ENCODE assay signal across 9 cellular contexts in genomic region chr1:156489935-156490293, GRCh38. TPM values are rescaled to one million over a fixed set of nuclear protein-coding genes. Genes with fewer than 3 reads are reported as not detected.
DNase-seq lines count a peak whose midpoint lies in the region; ATAC-seq, FAIRE-seq and TF ChIP-seq lines count a peak whose summit lies in the region.
"Had no signal": no experiment of that assay in that cellular context is flagged by ENCODE, and none has a peak within 500 bp of the region (broad histone marks: within the 10 kb centered on the region; RNA-seq: fewer than 3 reads in every experiment).

No MANE protein-coding gene starts in this region.

- H3K27me3 ChIP-seq in heart left ventricle (no peaks in the 10 kb centered on the region), K562 (ENCODE audit: control insufficient read depth in 2 of 2, insufficient read depth in 2 of 2, low read length in 2 of 2) (no peaks in the 10 kb centered on the region)
- no peaks in the 10 kb centered on the region for H3K27me3 ChIP-seq in naive thymus-derived CD4-positive, alpha-beta T cell (ENCODE audit: control insufficient read depth in 2 of 2, insufficient read depth in 2 of 2, low read length in 2 of 2)

- FAIRE-seq in K562 (lab: Jason Lieb, UNC) (no peak), GM12892 (lab: Jason Lieb, UNC) (no peak)

- WGBS in heart left ventricle, 4 donors, result 13 to 28% (median 24%) methylated on average over 7 of the region's 7 CpGs
- WGBS in K562 (ENCODE audit: insufficient coverage, low coverage, missing lambda C conversion rate), result 41% methylated on average over 2 of the region's 7 CpGs
- 27% methylated on average over 7 of the region's 7 CpGs for WGBS in urinary bladder

- ATAC-seq in heart left ventricle, result no peak
- ATAC-seq in K562, result no peak
- ATAC-seq in naive thymus-derived CD4-positive, alpha-beta T cell, result no peak
- ATAC-seq in HG02798 (IDR thresholded peaks at IDR 0.05; ENCODE audit: poor library complexity, unreplicated experiment), result no peak
- no peak for ATAC-seq in HG03139 (IDR thresholded peaks at IDR 0.05; ENCODE audit: unreplicated experiment)

- H3K9me3 ChIP-seq in heart left ventricle (no peaks in the 10 kb centered on the region), K562 (replicated peaks; ENCODE audit: control insufficient read depth, insufficient read depth, low read depth, low read length) (no peaks in the 10 kb centered on the region)
- no peaks in the 10 kb centered on the region for H3K9me3 ChIP-seq in naive thymus-derived CD4-positive, alpha-beta T cell (ENCODE audit: control insufficient read depth in 2 of 3, low read length in 3 of 3)

- H2AFZ ChIP-seq in K562 (ENCODE audit: low read depth, low read length), result no peak overlapping the region

- H3K4me3 Mint-ChIP-seq in naive thymus-derived CD4-positive, alpha-beta T cell, result peak overlapping the region; percentile 71 to 88 (median 80)

- peak overlapping the region; percentile 65 for H3K4me2 ChIP-seq in K562 (ENCODE audit: insufficient read depth, low read length)

- H3K4me3 ChIP-seq in heart left ventricle (peak overlapping the region in 10 of 12 donors; percentile 11 to 50 (median 38)), K562 (no peak overlapping the region), urinary bladder (ENCODE audit: low read depth, low read length) (no peak overlapping the region)
- H3K4me3 ChIP-seq in naive thymus-derived CD4-positive, alpha-beta T cell (ENCODE audit: low read length), result peak overlapping the region; percentile 26

- TF ChIP-seq EP300 in K562 (IDR thresholded peaks at IDR 0.05; ENCODE audit: low read length), result no peak

- H4K20me1 ChIP-seq in K562 (replicated peaks; ENCODE audit: control insufficient read depth, insufficient read depth, low read length), result peaks cover 44% of the 10 kb centered on the region

- H3K36me3 ChIP-seq in heart left ventricle (peaks cover 0 to 22% (median 5%) of the 10 kb centered on the region in 9 donors), K562 (ENCODE audit: control insufficient read depth, insufficient read depth, low read length) (peaks cover 5% of the 10 kb centered on the region; the same call in 2 of the 3 replicates), urinary bladder (ENCODE audit: insufficient read depth) (no peaks in the 10 kb centered on the region)
- H3K36me3 ChIP-seq in naive thymus-derived CD4-positive, alpha-beta T cell (ENCODE audit: control insufficient read depth in 2 of 3, insufficient read depth in 3 of 3, low read length in 3 of 3), result peaks cover 0 to 5% (median 1%) of the 10 kb centered on the region in 3 experiments

- TF ChIP-seq POLR2A in heart left ventricle (IDR thresholded peaks at IDR 0.05) (no peak), K562 (conservative IDR thresholded peaks at IDR 0.05) (no peak), GM12892 (IDR thresholded peaks at IDR 0.05; ENCODE audit: low read depth, low read length) (no peak)

- H3K79me2 ChIP-seq in K562 (ENCODE audit: control insufficient read depth, insufficient read depth, low read length), result peaks cover 83% of the 10 kb centered on the region

- no peak for TF ChIP-seq RAD21 in K562 (CRISPR knock-in tag; conservative IDR thresholded peaks at IDR 0.05 in 1 of 2, IDR thresholded peaks at IDR 0.05 in 1 of 2)

- H3K4me1 Mint-ChIP-seq in naive thymus-derived CD4-positive, alpha-beta T cell, result peaks cover 77 to 97% (median 90%) of the 10 kb centered on the region in 7 donors

- H3K27ac ChIP-seq in heart left ventricle (peak overlapping the region; percentile 81 to 100 (median 98)), K562 (ENCODE audit: extremely low read depth, low read depth, low read length) (no peak overlapping the region), urinary bladder (ENCODE audit: low read depth) (peak overlapping the region; percentile 65)
- peak overlapping the region; percentile 59 for H3K27ac ChIP-seq in naive thymus-derived CD4-positive, alpha-beta T cell (ENCODE audit: low read depth, low read length)

- H3K27ac Mint-ChIP-seq in naive thymus-derived CD4-positive, alpha-beta T cell, result peak overlapping the region; percentile 58 to 99 (median 94)

- peak overlapping the region; percentile 20 to 86; a peak in 2 of 4 replicates for H3K9ac ChIP-seq in K562 (ENCODE audit: insufficient read depth in 1 of 2, low read depth in 2 of 2, low read length in 2 of 2)

- BruUV-seq in K562 (replicated peaks; lab: Mats Ljungman, UMichigan), result no TSS peak

- H3K9me3 Mint-ChIP-seq in naive thymus-derived CD4-positive, alpha-beta T cell, result peaks cover 0 to 1% (median 0%) of the 10 kb centered on the region in 11 donors

- POLR2A ChIA-PET in K562 (lab: Yijun Ruan, JAX), result interaction anchor here (1.0 to 7.3 kb wide), 3 partner anchors 9 to 16 kb away, joined by 3 to 62 read pairs (median 4); partner anchors contain the start of gene MEF2D
- POLR2A ChIA-PET in naive thymus-derived CD4-positive, alpha-beta T cell (lab: Charles Lee), result interaction anchor here (0.8 to 16.2 kb wide), 4 partner anchors 10 to 35 kb away, joined by 3 to 256 read pairs (median 5); partner anchors contain the start of gene MEF2D

- no peaks in the 10 kb centered on the region for H3K27me3 Mint-ChIP-seq in naive thymus-derived CD4-positive, alpha-beta T cell

- CTCF ChIA-PET in K562 (lab: Yijun Ruan, JAX; ENCODE audit: low intra/inter-chr PET ratio), result no interaction called here
- CTCF ChIA-PET in naive thymus-derived CD4-positive, alpha-beta T cell (lab: Charles Lee), result interaction anchor here (0.6 to 4.8 kb wide), 5 partner anchors 7 to 500 kb away, joined by 3 to 22 read pairs (median 7); partner anchors contain the start of gene MEF2D

- TF ChIP-seq CTCF in heart left ventricle (IDR thresholded peaks at IDR 0.05) (no peak), K562 (IDR thresholded peaks at IDR 0.05 in 2 of 3, conservative IDR thresholded peaks at IDR 0.05 in 1 of 3; ENCODE audit: insufficient read depth in 2 of 3, low read depth in 1 of 3, low read length in 3 of 3) (no peak)

- DNase-seq in heart left ventricle (no peak), cardiac septum (ENCODE audit: low spot score) (no peak), K562 (ENCODE audit: extremely low read depth in 1 of 4, low spot score in 3 of 4) (no peak), GM12892 (ENCODE audit: insufficient read length) (no peak)
- no peak for DNase-seq in naive thymus-derived CD4-positive, alpha-beta T cell
- DNase-seq: NCI-H2029 treated with DMSO at 0.1 percent for 48 hours had no signal

- H3K4me1 ChIP-seq in heart left ventricle (peaks cover 48 to 100% (median 93%) of the 10 kb centered on the region in 12 donors), K562 (replicated peaks in 1 of 2; ENCODE audit: control insufficient read depth in 2 of 2, insufficient read depth in 2 of 2, low read length in 2 of 2) (peaks cover 60 to 66% of the 10 kb centered on the region in 2 experiments), urinary bladder (ENCODE audit: insufficient read depth) (peaks cover 4% of the 10 kb centered on the region)
- peaks cover 81 to 97% of the 10 kb centered on the region in 2 donors for H3K4me1 ChIP-seq in naive thymus-derived CD4-positive, alpha-beta T cell (ENCODE audit: control insufficient read depth in 2 of 2, insufficient read depth in 2 of 2, low read length in 2 of 2)

- in situ Hi-C loops in K562 (cut with MboI), result no loop called here

- H3K36me3 Mint-ChIP-seq in naive thymus-derived CD4-positive, alpha-beta T cell, result peaks cover under 1 to 8% (median 5%) of the 10 kb centered on the region in 5 donors

- intact Hi-C loops in heart left ventricle (cut with DNase I) (loop anchor here in 1 of 10 donors (10.0 kb wide), 1 partner anchor 115 kb away; the partner anchor contains the start of gene GPATCH4), cardiac septum (cut with DNase I) (no loop called here), K562 (cut with micrococcal nuclease) (loop anchor here (1.0 to 10.0 kb wide), 2 partner anchors 10 to 55 kb away; partner anchors contain the start of gene MEF2D)
- intact Hi-C loops in naive thymus-derived CD4-positive, alpha-beta T cell (cut with micrococcal nuclease), result loop anchor here (5.0 kb wide), 2 partner anchors 32 to 47 kb away; no protein-coding TSS in a partner anchor

- H3K9me1 ChIP-seq in K562 (ENCODE audit: control insufficient read depth, insufficient read depth, low read length), result peaks cover 21% of the 10 kb centered on the region

TF ChIP-seq in K562, 482 proteins besides CTCF, POLR2A, EP300 and RAD21 (continues in another document):
- no peak for TF ChIP-seq ARHGAP35 (IDR thresholded peaks at IDR 0.05; ENCODE audit: partially characterized antibody)

RNA-seq across cellular contexts. Expression of gene MEF2D, which starts 10.7 kb away (rescaled TPM):
- total RNA-seq in heart left ventricle, result 100 to 1,000 TPM in 3 of 9 donors, 10 to 100 TPM in 6; 75.0 to 203 (median 93.2) TPM
- 10 to 100 TPM; 40.5 to 68.8 TPM for polyA plus RNA-seq in heart left ventricle
- total RNA-seq in cardiac septum, result 93.1 TPM
- 11.7 and 23.2 TPM in 2 replicates for total RNA-seq in K562 (2011; cell fraction: chromatin; rRNA removed; ENCODE audit: low replicate concordance)
- total RNA-seq in K562 (2011; cell fraction: nucleolus; rRNA removed), result 10.0 and 13.7 TPM in 2 replicates
- total RNA-seq in K562 (2011; cell fraction: nucleoplasm; rRNA removed), result 14.1 and 18.8 TPM in 2 replicates
- 5.4 and 6.5 TPM in 2 replicates for total RNA-seq in K562 (2014; rRNA removed)
- total RNA-seq in K562 (2014; rRNA removed; fragmentation: Illumina TruSeq; extraction: Trizol), result 1.3 and 1.7 TPM in 2 replicates
- total RNA-seq in K562 (2015; rRNA removed; fragmentation: Illumina TruSeq; extraction: Trizol), result 2.6 and 2.7 TPM in 2 replicates
- total RNA-seq in K562 (2021), result 13.8 and 19.5 TPM in 2 replicates
- polyA plus RNA-seq in K562 (2011; rRNA removed), result 2.2 and 4.6 TPM in 2 replicates
- polyA plus RNA-seq in K562 (2011; cell fraction: cytosol; rRNA removed), result 3.8 and 6.0 TPM in 2 replicates
- 8.5 and 14.0 TPM in 2 replicates for polyA plus RNA-seq in K562 (2011; cell fraction: nucleus; rRNA removed)
- polyA plus RNA-seq in K562 (2012), result 8.7 and 11.3 TPM in 2 replicates
- 5.0 and 8.2 TPM in 2 replicates for polyA plus RNA-seq in K562 (2014; fragmentation: Illumina TruSeq; extraction: Trizol)
- under 1 TPM; 0.10 TPM for polyA plus RNA-seq in K562 (2014; fragmentation: Nextera tagmentation; extraction: Ambion mirVana)
- 6.0 and 8.2 TPM in 2 replicates for polyA plus RNA-seq in K562 (2014; rRNA removed)
- 2.8 and 3.4 TPM in 2 replicates for polyA minus RNA-seq in K562 (2011; rRNA and poly(A)+ RNA removed)
- polyA minus RNA-seq in K562 (2011; cell fraction: cytosol; rRNA and poly(A)+ RNA removed), result 3.1 and 5.6 TPM in 2 replicates
- 4.6 and 7.7 TPM in 2 replicates for polyA minus RNA-seq in K562 (2011; cell fraction: nucleus; rRNA and poly(A)+ RNA removed)
- total RNA-seq in naive thymus-derived CD4-positive, alpha-beta T cell, result 100 to 1,000 TPM in 2 of 5 experiments, 10 to 100 TPM in 3; 48.1 to 190 (median 67.7) TPM
- polyA plus RNA-seq in naive thymus-derived CD4-positive, alpha-beta T cell, result 10 to 100 TPM in 1 of 2 donors, 1 to 10 TPM in 1; 4.5 to 10.0 TPM
- total RNA-seq in urinary bladder, result 10.0 TPM
- 55.5 TPM for polyA plus RNA-seq in urinary bladder
- 14.6 TPM for polyA plus RNA-seq in GM12892 (2012; ENCODE audit: missing spikeins)

Comparison
In these comparisons a context has a peak if more than half of its experiments do, and no peak if none do; other contexts are left out.
1. H3K4me3 ChIP-seq: peak in heart left ventricle (10 of 12) and naive thymus-derived CD4-positive, alpha-beta T cell (single experiment); none in K562 (single experiment) and urinary bladder (single experiment).